ENCODE assay signal across 8 cellular contexts in the genomic region with DNA sequence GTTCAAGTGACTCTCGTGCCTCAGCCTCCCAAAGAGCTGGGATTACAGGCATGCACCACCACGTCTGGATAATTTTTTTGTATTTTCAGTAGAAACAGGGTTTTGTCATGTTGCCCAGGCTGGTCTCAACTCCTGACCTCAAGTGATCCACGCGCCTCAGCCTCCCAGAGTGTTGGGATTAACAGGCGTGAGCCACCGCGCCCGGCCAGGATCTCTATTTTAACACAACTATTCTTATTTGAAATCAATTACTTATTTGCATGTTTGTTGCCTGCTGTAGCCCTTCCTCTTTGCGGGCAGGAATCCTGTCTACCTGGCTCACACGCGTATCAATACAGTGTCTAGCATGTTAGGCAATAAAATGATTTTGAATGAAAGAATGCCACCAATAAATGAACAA. TPM values are rescaled to one million over a fixed set of nuclear protein-coding genes. Genes with fewer than 3 reads are reported as not detected.
A peak's percentile ranks its signal among the peaks of the same experiment; 100 is the strongest.
DNase-seq lines count a peak whose midpoint lies in the region; ATAC-seq and TF ChIP-seq lines count a peak whose summit lies in the region.

No MANE protein-coding gene starts in this region.

- no peaks in the 10 kb centered on the region for H3K9me3 Mint-ChIP-seq in activated T-cell treated with anti-CD3 and anti-CD28 coated beads, Interleukin-2, amount 50 U/mL, for 72 hours
- H3K9me3 Mint-ChIP-seq in glutamatergic neuron (ENCODE audit: unreplicated experiment): peaks cover 2% of the 10 kb centered on the region

- intact Hi-C loops in testis (cut with DNase I; ENCODE audit: low total_unique reads): loop anchor here (5.0 to 10.0 kb wide), 2 partner anchors 191 to 328 kb away; no protein-coding TSS in a partner anchor

- peaks cover 20% of the 10 kb centered on the region for H3K4me1 ChIP-seq in testis

- 62 to 71% methylated on average over 11 of the region's 11 CpGs for WGBS in testis, 2 donors

- H3K9ac ChIP-seq in SK-N-MC (ENCODE audit: insufficient read length): peak overlapping the region; percentile 28

- H3K27ac Mint-ChIP-seq in activated T-cell treated with anti-CD3 and anti-CD28 coated beads, Interleukin-2, amount 50 U/mL, for 72 hours: peak overlapping the region; percentile 86
- H3K27ac Mint-ChIP-seq in glutamatergic neuron (ENCODE audit: unreplicated experiment): no peak overlapping the region

- no peak for ATAC-seq in activated T-cell treated with anti-CD3 and anti-CD28 coated beads, Interleukin-2, amount 50 U/mL, for 72 hours (replicated peaks in 1 of 2)
- ATAC-seq in HG02798 (IDR thresholded peaks at IDR 0.05; ENCODE audit: poor library complexity, unreplicated experiment): no peak
- no peak for ATAC-seq in HG02610 (IDR thresholded peaks at IDR 0.05; ENCODE audit: unreplicated experiment)

- DNase-seq in activated T-cell treated with anti-CD3 and anti-CD28 coated beads, Interleukin-2, amount 50 U/mL, for 72 hours: no peak
- no peak for DNase-seq in activated T-cell treated with anti-CD3 and anti-CD28 coated beads, Interleukin-2, amount 50 U/mL, for 48 hours
- no peak for DNase-seq in SK-N-MC (ENCODE audit: low read depth, low spot score)
- no peak for DNase-seq in glutamatergic neuron
- DNase-seq in testis: peak; percentile 32
- no peak for DNase-seq in SW480 (ENCODE audit: low spot score)

- H3K36me3 ChIP-seq in SK-N-MC (ENCODE audit: insufficient read depth, low read length): no peaks in the 10 kb centered on the region
- H3K36me3 ChIP-seq in testis (ENCODE audit: low read depth, missing control alignments): no peaks in the 10 kb centered on the region

- peaks cover 0 to 2% of the 10 kb centered on the region in 2 donors for H3K36me3 Mint-ChIP-seq in activated T-cell treated with anti-CD3 and anti-CD28 coated beads, Interleukin-2, amount 50 U/mL, for 72 hours (ENCODE audit: insufficient read depth in 2 of 2)
- no peaks in the 10 kb centered on the region for H3K36me3 Mint-ChIP-seq in glutamatergic neuron (ENCODE audit: unreplicated experiment)

- H3K9me3 ChIP-seq in SK-N-MC (ENCODE audit: low read depth, low read length) (no peaks in the 10 kb centered on the region), testis (no peaks in the 10 kb centered on the region)

- no peaks in the 10 kb centered on the region for H3K27me3 Mint-ChIP-seq in activated T-cell treated with anti-CD3 and anti-CD28 coated beads, Interleukin-2, amount 50 U/mL, for 72 hours (ENCODE audit: low read depth)
- H3K27me3 Mint-ChIP-seq in glutamatergic neuron (ENCODE audit: unreplicated experiment): no peaks in the 10 kb centered on the region

- no peak overlapping the region for H3K27ac ChIP-seq in SK-N-MC
- no peak overlapping the region for H3K27ac ChIP-seq in testis

- H3K4me3 ChIP-seq in SK-N-MC (peak overlapping the region; percentile 75), testis (no peak overlapping the region)

- TF ChIP-seq CTCF in glutamatergic neuron (IDR thresholded peaks at IDR 0.05; ENCODE audit: partially characterized antibody, unreplicated experiment) (no peak), testis (IDR thresholded peaks at IDR 0.05) (no peak)

- no peak for TF ChIP-seq POLR2A in testis (IDR thresholded peaks at IDR 0.05)

- no peaks in the 10 kb centered on the region for H3K27me3 ChIP-seq in testis

- peaks cover 30% of the 10 kb centered on the region for H3K4me1 Mint-ChIP-seq in activated T-cell treated with anti-CD3 and anti-CD28 coated beads, Interleukin-2, amount 50 U/mL, for 72 hours (ENCODE audit: low read depth)
- peaks cover 9% of the 10 kb centered on the region for H3K4me1 Mint-ChIP-seq in glutamatergic neuron (ENCODE audit: low read depth, unreplicated experiment)

- H3K4me3 Mint-ChIP-seq in activated T-cell treated with anti-CD3 and anti-CD28 coated beads, Interleukin-2, amount 50 U/mL, for 72 hours: peak overlapping the region; percentile 84 to 96
- H3K4me3 Mint-ChIP-seq in glutamatergic neuron (ENCODE audit: unreplicated experiment): peak overlapping the region; percentile 88

RNA-seq across cellular contexts. Expression of a gene that starts 0.8 kb away (rescaled TPM):
- total RNA-seq in activated T-cell treated with anti-CD3 and anti-CD28 coated beads, Interleukin-2, amount 50 U/mL, for 72 hours: 10 to 100 TPM; 28.6 to 30.8 TPM
- total RNA-seq in glutamatergic neuron (ENCODE audit: unreplicated experiment) (15.0 TPM), testis (10 to 100 TPM; 51.5 to 64.1 TPM)
- polyA plus RNA-seq in testis (ENCODE audit: insufficient read depth, low read depth, low replicate concordance): 39.7 TPM

RNA-seq across cellular contexts. Expression of a gene that starts 41.6 kb away (rescaled TPM):
- 10 to 100 TPM; 19.5 to 19.6 TPM for total RNA-seq in activated T-cell treated with anti-CD3 and anti-CD28 coated beads, Interleukin-2, amount 50 U/mL, for 72 hours
- total RNA-seq in glutamatergic neuron (ENCODE audit: unreplicated experiment): 27.9 TPM
- 10 to 100 TPM; 44.0 to 51.2 TPM for total RNA-seq in testis
- 13.5 TPM for polyA plus RNA-seq in testis (ENCODE audit: insufficient read depth, low read depth, low replicate concordance)
